ENCODE assay signal across 25 cellular contexts in the genomic region with DNA sequence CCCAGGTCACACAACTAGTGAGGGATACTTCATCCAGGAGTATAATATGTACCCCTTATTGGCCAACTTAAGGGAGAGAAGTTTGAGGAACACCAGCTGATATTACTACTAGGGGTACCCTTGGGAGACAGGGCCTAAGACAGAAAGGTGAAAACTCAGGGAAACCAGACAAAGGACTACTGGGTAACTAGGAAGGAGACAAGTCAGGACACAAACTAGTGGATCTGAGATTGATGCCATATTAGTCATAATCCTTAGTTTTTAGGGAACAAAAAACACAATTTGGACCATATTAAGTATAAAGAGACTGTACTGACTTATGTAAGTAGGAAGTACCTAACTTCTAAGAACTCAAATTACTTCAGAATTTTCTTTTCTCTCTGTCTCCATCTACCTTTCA.
"Had no signal": no experiment of that assay in that cellular context is flagged by ENCODE, and none has a peak within 500 bp of the region (broad histone marks: within the 10 kb centered on the region; RNA-seq: fewer than 3 reads in every experiment).

No MANE protein-coding gene starts in this region.

- H3K27ac ChIP-seq: coronary artery, dorsolateral prefrontal cortex, esophagus muscularis mucosa, gastrocnemius medialis, hepatocyte, left lung, lower lobe of right lung had no signal

- H3K27ac Mint-ChIP-seq: immature natural killer cell; memory B cell; naive thymus-derived CD4-positive, alpha-beta T cell; natural killer cell had no signal

- H2AFZ ChIP-seq: hepatocyte had no signal

- H3K27me3 Mint-ChIP-seq: memory B cell had no signal

- H3K9me3 Mint-ChIP-seq: immature natural killer cell; memory B cell; naive thymus-derived CD4-positive, alpha-beta T cell; natural killer cell had no signal

- H3K4me2 ChIP-seq: hepatocyte had no signal

- H3K4me1 ChIP-seq: gastrocnemius medialis, left lung, lower lobe of right lung had no signal

- H3K9me3 ChIP-seq: left lung, lower lobe of right lung had no signal

- H3K36me3 ChIP-seq: esophagus muscularis mucosa, gastrocnemius medialis, left lung, lower lobe of right lung had no signal

- H3K36me3 Mint-ChIP-seq: immature natural killer cell; memory B cell; naive thymus-derived CD4-positive, alpha-beta T cell; natural killer cell had no signal

- DNase-seq: dermis blood vessel endothelial cell; dorsolateral prefrontal cortex; effector CD4-positive, alpha-beta T cell; effector memory CD4-positive, alpha-beta T cell; foreskin melanocyte; gastrocnemius medialis; glutamatergic neuron; head of caudate nucleus; hypothalamus; immature natural killer cell; islet precursor cell; left cardiac atrium; left lung; left ventricle myocardium superior; lower lobe of right lung; mesendoderm; midbrain; naive thymus-derived CD4-positive, alpha-beta T cell; natural killer cell had no signal

- H3K27me3 ChIP-seq: dorsolateral prefrontal cortex, esophagus muscularis mucosa, gastrocnemius medialis, hepatocyte, left lung had no signal

- FAIRE-seq: colon, endothelial cell of umbilical vein had no signal

- ATAC-seq: gastrocnemius medialis; left cardiac atrium; left lung; left ventricle myocardium superior; lower lobe of right lung; naive thymus-derived CD4-positive, alpha-beta T cell; natural killer cell had no signal

- H3K4me3 Mint-ChIP-seq: immature natural killer cell; memory B cell; naive thymus-derived CD4-positive, alpha-beta T cell; natural killer cell had no signal

- H3K4me1 Mint-ChIP-seq: immature natural killer cell; memory B cell; naive thymus-derived CD4-positive, alpha-beta T cell; natural killer cell had no signal

- H3K79me2 ChIP-seq: hepatocyte had no signal

- H3K4me3 ChIP-seq: coronary artery, dorsolateral prefrontal cortex, esophagus muscularis mucosa, gastrocnemius medialis, hepatocyte, left lung, lower lobe of right lung had no signal
